Comparison of ENCODE assay signal across 13 cellular contexts in genomic region chr6:15642276-15642675, GRCh38. TPM values are rescaled to one million over a fixed set of nuclear protein-coding genes. Genes with fewer than 3 reads are reported as not detected.
A peak's percentile ranks its signal among the peaks of the same experiment; 100 is the strongest.
DNase-seq lines count a peak whose midpoint lies in the region; ATAC-seq and TF ChIP-seq lines count a peak whose summit lies in the region.
"Had no signal": no experiment of that assay in that cellular context is flagged by ENCODE, and none has a peak within 500 bp of the region (broad histone marks: within the 10 kb centered on the region; RNA-seq: fewer than 3 reads in every experiment).

No MANE protein-coding gene starts in this region.

- H4K20me1 ChIP-seq in OCI-LY7 (ENCODE audit: insufficient read depth, low read length): no peaks in the 10 kb centered on the region

- H3K27ac ChIP-seq in 22Rv1: no peak overlapping the region
- no peak overlapping the region for H3K27ac ChIP-seq in OCI-LY7 (ENCODE audit: low read depth, low read length, poor library complexity, severe bottlenecking)
- no peak overlapping the region for H3K27ac ChIP-seq in ascending aorta
- H3K27ac ChIP-seq: esophagus squamous epithelium, left lung had no signal

- H3K27me3 ChIP-seq in ascending aorta: no peaks in the 10 kb centered on the region
- H3K27me3 ChIP-seq: esophagus squamous epithelium, left lung had no signal

- H3K4me3 ChIP-seq in OCI-LY7 (ENCODE audit: low read depth, low read length, poor library complexity, severe bottlenecking) (no peak overlapping the region), fibroblast of the aortic adventitia (ENCODE audit: low read depth, low read length) (no peak overlapping the region), ascending aorta (no peak overlapping the region)
- H3K4me3 ChIP-seq: esophagus squamous epithelium, left lung had no signal

- H3K9me3 ChIP-seq in OCI-LY7 (ENCODE audit: low read length): peaks cover 17% of the 10 kb centered on the region; the same call in 1 of the 2 replicates
- H3K9me3 ChIP-seq in ascending aorta: peaks cover 0 to 27% of the 10 kb centered on the region in 2 donors

- no peak for ATAC-seq in HG02981 (IDR thresholded peaks at IDR 0.05; ENCODE audit: unreplicated experiment)
- no peak for ATAC-seq in stimulated activated effector memory CD8-positive, alpha-beta T cell treated with anti-CD3 and anti-CD28 coated beads, Interleukin-12 subunit alpha, Interleukin-12 subunit beta, amount 100 ng/mL, for 72 hours
- ATAC-seq: left lung had no signal

- no peaks in the 10 kb centered on the region for H3K9me2 ChIP-seq in OCI-LY7 (ENCODE audit: insufficient read depth, low read length)

- H3K4me1 ChIP-seq in OCI-LY7 (ENCODE audit: insufficient read depth, low read length, poor library complexity, severe bottlenecking) (no peaks in the 10 kb centered on the region), ascending aorta (no peaks in the 10 kb centered on the region)
- H3K4me1 ChIP-seq: esophagus squamous epithelium, left lung had no signal

- no peak overlapping the region for H2AFZ ChIP-seq in OCI-LY7 (ENCODE audit: low read length)

- 0 out of 2 replicates have a peak, but pooled peaks cover 4% of the 10 kb centered on the region for H3K79me2 ChIP-seq in OCI-LY7 (ENCODE audit: insufficient read depth, low read depth, low read length)

- POLR2A ChIA-PET in OCI-LY7 (lab: Charles Lee): interaction anchor here (1.3 kb wide), 1 partner anchor 11 kb away, joined by 3 read pairs; no protein-coding TSS in a partner anchor

- TF ChIP-seq CTCF in 22Rv1 (IDR thresholded peaks at IDR 0.05) (peak; percentile 49), GM12872 (IDR thresholded peaks at IDR 0.05; ENCODE audit: insufficient read depth, low read depth, low read length) (peak; percentile 49; the same call in 2 of the 3 replicates), OCI-LY7 (conservative IDR thresholded peaks at IDR 0.05; ENCODE audit: low read length) (peak; percentile 73), fibroblast of the aortic adventitia (IDR thresholded peaks at IDR 0.05; ENCODE audit: insufficient read depth, low read length) (peak; percentile 18), ascending aorta (IDR thresholded peaks at IDR 0.05) (no peak)

- no peak overlapping the region for H3K27ac Mint-ChIP-seq in stimulated activated effector memory CD8-positive, alpha-beta T cell treated with anti-CD3 and anti-CD28 coated beads, Interleukin-12 subunit alpha, Interleukin-12 subunit beta, amount 100 ng/mL, for 72 hours

- H3K4me1 Mint-ChIP-seq in stimulated activated effector memory CD8-positive, alpha-beta T cell treated with anti-CD3 and anti-CD28 coated beads, Interleukin-12 subunit alpha, Interleukin-12 subunit beta, amount 100 ng/mL, for 72 hours: peaks cover 37% of the 10 kb centered on the region
- H3K4me1 Mint-ChIP-seq: CD14-positive monocyte had no signal

- H3K4me3 Mint-ChIP-seq in stimulated activated effector memory CD8-positive, alpha-beta T cell treated with anti-CD3 and anti-CD28 coated beads, Interleukin-12 subunit alpha, Interleukin-12 subunit beta, amount 100 ng/mL, for 72 hours: no peak overlapping the region
- H3K4me3 Mint-ChIP-seq: CD14-positive monocyte had no signal

- H3K36me3 ChIP-seq in OCI-LY7 (ENCODE audit: insufficient read depth, low read length) (peaks cover 20% of the 10 kb centered on the region), ascending aorta (peaks cover 0 to 25% of the 10 kb centered on the region in 2 donors)

- no peak overlapping the region for H3K4me2 ChIP-seq in OCI-LY7 (ENCODE audit: low read length)

- peaks cover 8% of the 10 kb centered on the region for H3K36me3 Mint-ChIP-seq in stimulated activated effector memory CD8-positive, alpha-beta T cell treated with anti-CD3 and anti-CD28 coated beads, Interleukin-12 subunit alpha, Interleukin-12 subunit beta, amount 100 ng/mL, for 72 hours

- DNase-seq in OCI-LY7 (ENCODE audit: low spot score) (peak; percentile 39), fibroblast of the aortic adventitia (ENCODE audit: low read depth) (no peak), NCI-H510A (lab: John Stamatoyannopoulos, UW) (no peak), ascending aorta (ENCODE audit: low spot score in 2 of 2) (no peak)
- no peak for DNase-seq in stimulated activated effector memory CD8-positive, alpha-beta T cell treated with anti-CD3 and anti-CD28 coated beads, Interleukin-12 subunit alpha, Interleukin-12 subunit beta, amount 100 ng/mL, for 72 hours (ENCODE audit: low spot score in 2 of 2)
- DNase-seq: activated T-cell treated with anti-CD3 and anti-CD28 coated beads, Interleukin-2, amount 50 U/mL, for 1 hour; esophagus squamous epithelium; left lung; NCI-H1436 treated with DMSO at 0.1 percent for 48 hours had no signal

- intact Hi-C loops in OCI-LY7 (cut with micrococcal nuclease; ENCODE audit: unreplicated experiment): no loop called here
- intact Hi-C loops in ascending aorta (cut with DNase I): no loop called here

- peaks cover 15% of the 10 kb centered on the region for H3K9me3 Mint-ChIP-seq in stimulated activated effector memory CD8-positive, alpha-beta T cell treated with anti-CD3 and anti-CD28 coated beads, Interleukin-12 subunit alpha, Interleukin-12 subunit beta, amount 100 ng/mL, for 72 hours

- no TSS peak for BruUV-seq in OCI-LY7 (replicated peaks; lab: Mats Ljungman, UMichigan)

- CTCF ChIA-PET in OCI-LY7 (lab: Charles Lee; ENCODE audit: unreplicated experiment): no interaction called here

RNA-seq across cellular contexts. Expression of gene DTNBP1, which starts 20.6 kb away (rescaled TPM):
- total RNA-seq in OCI-LY7 (2014; rRNA removed; shearing (Covaris generic)): 9.8 and 10.9 TPM in 2 replicates
- 24.0 and 28.0 TPM in 2 replicates for total RNA-seq in OCI-LY7 (2022)
- 5.8 and 6.9 TPM in 2 replicates for total RNA-seq in fibroblast of the aortic adventitia (ENCODE audit: low replicate concordance)
- total RNA-seq in ascending aorta: 5.6 TPM

Comparison
In these comparisons a context has a peak if more than half of its experiments do, and no peak if none do; other contexts are left out.
1. CTCF ChIP-seq: peak in 22Rv1 (single experiment), GM12872 (single experiment), OCI-LY7 (single experiment) and fibroblast of the aortic adventitia (single experiment); none in ascending aorta (0 of 3).